30 cellular contexts compared by ENCODE assay signal in genomic region chr1:1336931-1337792, GRCh38. TPM values are rescaled to one million over a fixed set of nuclear protein-coding genes. Genes with fewer than 3 reads are reported as not detected.
"Had no signal": no experiment of that assay in that cellular context is flagged by ENCODE, and none has a peak within 500 bp of the region (broad histone marks: within the 10 kb centered on the region; RNA-seq: fewer than 3 reads in every experiment).

No MANE protein-coding gene starts in this region.

- H3K9me3 Mint-ChIP-seq: activated CD4-positive, alpha-beta memory T cell treated with anti-CD3 and anti-CD28 coated beads for 36 hours; activated naive CD4-positive, alpha-beta T cell treated with anti-CD3 and anti-CD28 coated beads for 36 hours; activated naive CD8-positive, alpha-beta T cell treated with anti-CD3 and anti-CD28 coated beads, Interleukin-2, amount 50 U/mL, for 24 hours; activated T-cell treated with anti-CD3 and anti-CD28 coated beads, Interleukin-2, amount 50 U/mL, for 4 hours; activated T-helper 1 cell treated with anti-CD3 and anti-CD28 coated beads, Interleukin-12 subunit alpha, Interleukin-12 subunit beta, Interleukin-2, Interleukin-4 antibody, amounts not matched to agents 30 ng/mL and 10 ng/mL and 1 ng/mL, durations not matched to agents 14 hours and 24 hours and 36 hours had no signal

- H3K9me3 ChIP-seq: colonic mucosa, Peyer's patch, SJCRH30 had no signal

- FAIRE-seq: bronchial epithelial cell, TTC549 had no signal

- H3K4me1 Mint-ChIP-seq: activated CD4-positive, alpha-beta T cell treated with anti-CD3 and anti-CD28 coated beads for 36 hours; activated naive CD8-positive, alpha-beta T cell treated with anti-CD3 and anti-CD28 coated beads, Interleukin-2, amount 50 U/mL, for 24 hours; brain had no signal

- H3K36me3 Mint-ChIP-seq: activated naive CD8-positive, alpha-beta T cell had no signal

- H3K27me3 Mint-ChIP-seq: activated CD4-positive, alpha-beta memory T cell treated with anti-CD3 and anti-CD28 coated beads for 36 hours; activated CD4-positive, alpha-beta T cell treated with anti-CD3 and anti-CD28 coated beads for 36 hours; activated naive CD8-positive, alpha-beta T cell; activated naive CD8-positive, alpha-beta T cell treated with anti-CD3 and anti-CD28 coated beads, Interleukin-2, amount 50 U/mL, for 24 hours; brain had no signal

- H3K27me3 ChIP-seq: colonic mucosa, Peyer's patch, SJCRH30 had no signal

- H3K36me3 ChIP-seq: colonic mucosa had no signal

- H3K4me3 ChIP-seq: colonic mucosa, Peyer's patch, SJCRH30, SK-N-MC had no signal

- H3K4me1 ChIP-seq: colonic mucosa, SJCRH30 had no signal

- H3K4me3 Mint-ChIP-seq: activated CD4-positive, alpha-beta memory T cell treated with anti-CD3 and anti-CD28 coated beads for 36 hours; activated CD4-positive, alpha-beta T cell treated with anti-CD3 and anti-CD28 coated beads for 36 hours; activated naive CD4-positive, alpha-beta T cell treated with anti-CD3 and anti-CD28 coated beads for 36 hours; activated naive CD8-positive, alpha-beta T cell; activated naive CD8-positive, alpha-beta T cell treated with anti-CD3 and anti-CD28 coated beads, Interleukin-2, amount 50 U/mL, for 24 hours; activated T-cell treated with anti-CD3 and anti-CD28 coated beads, Interleukin-2, amount 50 U/mL, for 4 hours; activated T-helper 1 cell treated with anti-CD3 and anti-CD28 coated beads, Interleukin-12 subunit alpha, Interleukin-12 subunit beta, Interleukin-2, Interleukin-4 antibody, amounts not matched to agents 30 ng/mL and 10 ng/mL and 1 ng/mL, durations not matched to agents 14 hours and 24 hours and 36 hours; brain had no signal

- H3K27ac Mint-ChIP-seq: activated CD4-positive, alpha-beta memory T cell treated with anti-CD3 and anti-CD28 coated beads for 36 hours; activated CD4-positive, alpha-beta T cell treated with anti-CD3 and anti-CD28 coated beads for 36 hours; activated naive CD4-positive, alpha-beta T cell treated with anti-CD3 and anti-CD28 coated beads for 36 hours; activated naive CD8-positive, alpha-beta T cell; activated naive CD8-positive, alpha-beta T cell treated with anti-CD3 and anti-CD28 coated beads, Interleukin-2, amount 50 U/mL, for 24 hours; activated T-helper 1 cell treated with anti-CD3 and anti-CD28 coated beads, Interleukin-12 subunit alpha, Interleukin-12 subunit beta, Interleukin-2, Interleukin-4 antibody, amounts not matched to agents 30 ng/mL and 10 ng/mL and 1 ng/mL, durations not matched to agents 14 hours and 24 hours and 36 hours; brain had no signal

- DNase-seq: activated CD8-positive, alpha-beta memory T cell treated with anti-CD3 and anti-CD28 coated beads, Interleukin-2, amount 50 U/mL, for 4 hours; activated gamma-delta T cell treated with Interleukin-2 at 50 U/mL for 16 hours; activated T-cell treated with anti-CD3 and anti-CD28 coated beads for 4 hours; anterior cingulate cortex; central memory CD4-positive, alpha-beta T cell; NCI-H1092 treated with DMSO at 0.1 percent for 48 hours; NCI-H146; NCI-H187; NCI-H2029 treated with DMSO at 0.1 percent for 48 hours; NCI-H2107; NCI-H2171; NCI-H510A; NCI-H748 treated with DMSO at 0.1 percent for 48 hours; NK-92 treated with Interleukin-12 subunit alpha and Interleukin-12 subunit beta, amount 100 ng/mL, for 24 hours; Right ventricle myocardium superior; SJCRH30 had no signal

- H3K27ac ChIP-seq: colonic mucosa, Peyer's patch, SJCRH30, SK-N-MC had no signal

RNA-seq across cellular contexts. Expression of gene TAS1R3, which starts 6.1 kb away (rescaled TPM):
- total RNA-seq: M059J had no signal
